Comparison of ENCODE assay signal across 6 cellular contexts in the genomic region with DNA sequence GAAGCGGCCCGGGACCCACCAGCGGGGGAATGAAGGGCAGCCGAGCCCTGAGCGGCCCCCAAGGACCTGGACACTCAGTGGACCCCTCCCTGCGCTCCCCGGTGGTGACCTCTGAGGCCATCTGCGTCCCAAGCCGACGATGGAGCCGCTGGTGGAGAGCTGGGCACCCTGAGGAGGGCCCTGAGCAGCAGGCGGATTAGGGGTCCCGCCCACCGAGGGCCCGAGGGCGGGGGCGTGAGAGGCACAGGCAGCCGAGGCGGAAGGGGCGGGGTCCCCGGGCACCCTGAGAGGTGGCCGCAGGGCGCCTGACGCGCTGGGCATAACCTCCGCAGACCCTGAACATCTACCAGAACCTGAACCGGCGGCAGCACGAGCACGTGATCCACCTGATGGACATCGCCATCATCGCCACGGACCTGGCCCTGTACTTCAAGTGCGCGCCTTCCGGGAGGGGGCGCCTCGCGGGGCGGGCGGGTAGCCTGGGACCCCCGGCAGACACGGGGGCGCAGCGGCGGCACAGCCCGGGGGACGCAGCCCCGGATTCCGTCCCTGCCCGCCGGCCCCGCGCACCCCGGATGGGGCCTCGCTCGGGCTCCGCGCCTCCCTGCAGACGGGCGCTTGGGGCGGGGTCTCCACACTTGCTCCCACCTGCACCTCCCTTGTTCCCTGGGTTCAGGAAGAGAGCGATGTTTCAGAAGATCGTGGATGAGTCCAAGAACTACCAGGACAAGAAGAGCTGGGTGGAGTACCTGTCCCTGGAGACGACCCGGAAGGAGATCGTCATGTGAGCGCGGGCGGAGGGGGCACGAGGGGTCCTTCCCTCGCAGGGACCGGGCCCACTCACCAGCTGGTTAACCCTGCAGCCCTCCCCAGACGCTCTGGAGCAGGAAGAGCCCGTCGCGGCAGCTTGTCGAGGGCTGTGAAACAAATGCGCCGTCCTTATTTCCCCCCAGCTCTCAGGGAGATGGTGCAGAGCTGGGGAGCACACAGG. TPM values are rescaled to one million over a fixed set of nuclear protein-coding genes. Genes with fewer than 3 reads are reported as not detected.
DNase-seq lines count a peak whose midpoint lies in the region; ATAC-seq, FAIRE-seq and TF ChIP-seq lines count a peak whose summit lies in the region.

No MANE protein-coding gene starts in this region.

- no peaks in the 10 kb centered on the region for H3K9me3 Mint-ChIP-seq in activated CD4-positive, alpha-beta memory T cell treated with anti-CD3 and anti-CD28 coated beads for 36 hours

- TF ChIP-seq CTCF in D721Med (IDR thresholded peaks at IDR 0.05; ENCODE audit: insufficient read depth, missing control alignments): no peak

- H3K27ac Mint-ChIP-seq in activated CD4-positive, alpha-beta memory T cell treated with anti-CD3 and anti-CD28 coated beads for 36 hours: peak overlapping the region; percentile 82

- POLR2A ChIA-PET in activated CD4-positive, alpha-beta memory T cell treated with anti-CD3 and anti-CD28 coated beads for 36 hours (lab: Charles Lee): interaction anchor here (2.7 kb wide), 1 partner anchor 10 kb away, joined by 16 read pairs; a partner anchor contains a TSS

- peak overlapping the region; percentile 83 for H3K4me3 Mint-ChIP-seq in activated CD4-positive, alpha-beta memory T cell treated with anti-CD3 and anti-CD28 coated beads for 36 hours

- intact Hi-C loops in activated CD4-positive, alpha-beta memory T cell treated with anti-CD3 and anti-CD28 coated beads for 36 hours (cut with micrococcal nuclease): loop anchor here (1.0 kb wide), 1 partner anchor 11 kb away; a partner anchor contains a TSS
- intact Hi-C loops in left ventricle myocardium superior (cut with micrococcal nuclease): no loop called here

- H3K27me3 Mint-ChIP-seq in activated CD4-positive, alpha-beta memory T cell treated with anti-CD3 and anti-CD28 coated beads for 36 hours: no peaks in the 10 kb centered on the region

- peaks cover 5% of the 10 kb centered on the region for H3K36me3 Mint-ChIP-seq in activated CD4-positive, alpha-beta memory T cell treated with anti-CD3 and anti-CD28 coated beads for 36 hours

- DNase-seq in D721Med (ENCODE audit: insufficient read length, low spot score): peak; percentile 95
- DNase-seq in activated CD4-positive, alpha-beta memory T cell treated with anti-CD3 and anti-CD28 coated beads for 36 hours: peak; percentile 82
- peak; percentile 78 for DNase-seq in left ventricle myocardium superior
- peak; percentile 30 to 65 (median 44) for DNase-seq in stimulated activated CD4-positive, alpha-beta T cell treated with anti-CD3 and anti-CD28 coated beads, TNF-alpha, amount 100 ng/mL, for 1 hour (ENCODE audit: low read depth in 3 of 3, low spot score in 1 of 3)
- DNase-seq in KBM-7: no peak

- FAIRE-seq in D721Med (lab: Jason Lieb, UNC): no peak

- peaks cover 12% of the 10 kb centered on the region for H3K4me1 Mint-ChIP-seq in activated CD4-positive, alpha-beta memory T cell treated with anti-CD3 and anti-CD28 coated beads for 36 hours (ENCODE audit: low read depth)

- peak; percentile 56 for ATAC-seq in HG03095 (IDR thresholded peaks at IDR 0.05; ENCODE audit: unreplicated experiment)
- ATAC-seq in left ventricle myocardium superior: peak; percentile 62

- CTCF ChIA-PET in activated CD4-positive, alpha-beta memory T cell treated with anti-CD3 and anti-CD28 coated beads for 36 hours (lab: Charles Lee): interaction anchor here (1.1 to 1.6 kb wide), 2 partner anchors 10 to 16 kb away, joined by 4 to 12 read pairs; a partner anchor contains a TSS

- in situ Hi-C loops in KBM-7 (cut with MboI; ENCODE audit: low pct_unique_long_range_greater_than_20kb, low sequenced_read_pairs): no loop called here

RNA-seq across cellular contexts. Expression of a gene that starts 10.3 kb away (rescaled TPM):
- total RNA-seq in activated CD4-positive, alpha-beta memory T cell treated with anti-CD3 and anti-CD28 coated beads for 36 hours: 100 to 1,000 TPM; 245 to 254 TPM
- total RNA-seq in left ventricle myocardium superior: 1,128 TPM

RNA-seq across cellular contexts. Expression of a gene that starts 10.6 kb away (rescaled TPM):
- total RNA-seq in activated CD4-positive, alpha-beta memory T cell treated with anti-CD3 and anti-CD28 coated beads for 36 hours: 10 to 100 TPM; 12.4 to 13.0 TPM
- total RNA-seq in left ventricle myocardium superior: 2.7 TPM

RNA-seq across cellular contexts. Expression of a gene that starts 25.2 kb away (rescaled TPM):
- total RNA-seq in activated CD4-positive, alpha-beta memory T cell treated with anti-CD3 and anti-CD28 coated beads for 36 hours: under 1 TPM in 1 of 2 experiments, not detected in 1; 0.19 TPM
- total RNA-seq in left ventricle myocardium superior: 12.6 TPM

RNA-seq across cellular contexts. Expression of a gene that starts 38.4 kb away (rescaled TPM):
- total RNA-seq in activated CD4-positive, alpha-beta memory T cell treated with anti-CD3 and anti-CD28 coated beads for 36 hours: 10 to 100 TPM; 16.1 to 22.9 TPM
- 2.1 TPM for total RNA-seq in left ventricle myocardium superior

RNA-seq across cellular contexts. Expression of a gene that starts 41.9 kb away (rescaled TPM):
- 10 to 100 TPM; 27.8 to 29.3 TPM for total RNA-seq in activated CD4-positive, alpha-beta memory T cell treated with anti-CD3 and anti-CD28 coated beads for 36 hours
- total RNA-seq in left ventricle myocardium superior: 20.9 TPM

Comparison
In these comparisons a context has a peak if more than half of its experiments do, and no peak if none do; other contexts are left out.
1. RNA of a gene that starts 25.2 kb away (total RNA-seq): 12.6 TPM in left ventricle myocardium superior (single experiment); 0.19 TPM in activated CD4-positive, alpha-beta memory T cell treated with anti-CD3 and anti-CD28 coated beads for 36 hours; every median in the first group is over 10 times any median in the second.